30 cellular contexts compared by ENCODE assay signal in genomic region chr7:138697535-138698182, GRCh38. TPM values are rescaled to one million over a fixed set of nuclear protein-coding genes. Genes with fewer than 3 reads are reported as not detected.
"Had no signal": no experiment of that assay in that cellular context is flagged by ENCODE, and none has a peak within 500 bp of the region (broad histone marks: within the 10 kb centered on the region; RNA-seq: fewer than 3 reads in every experiment).

No MANE protein-coding gene starts in this region.

- H3K36me3 Mint-ChIP-seq: stimulated activated effector memory CD8-positive, alpha-beta T cell treated with anti-CD3 and anti-CD28 coated beads, Interleukin-12 subunit alpha, Interleukin-12 subunit beta, amount 100 ng/mL, for 72 hours; stimulated activated memory B cell treated with anti-CD40 and anti-IgM and Interleukin-4, amounts not matched to agents 10 μg/mL and 1 μg/mL and 100 μg/mL, for 72 hours; stimulated activated naive B cell treated with anti-CD40 and anti-IgM and Interleukin-4, amounts not matched to agents 10 μg/mL and 1 μg/mL and 100 μg/mL, for 72 hours; type B pancreatic cell had no signal

- ATAC-seq: stimulated activated effector memory CD8-positive, alpha-beta T cell treated with anti-CD3 and anti-CD28 coated beads, Interleukin-12 subunit alpha, Interleukin-12 subunit beta, amount 100 ng/mL, for 72 hours; stimulated activated memory B cell treated with anti-CD40 and anti-IgM and Interleukin-4, amounts not matched to agents 10 μg/mL and 1 μg/mL and 100 μg/mL, for 72 hours; stimulated activated naive B cell treated with anti-CD40 and anti-IgM and Interleukin-4, amounts not matched to agents 10 μg/mL and 1 μg/mL and 100 μg/mL, for 72 hours; stimulated activated naive CD8-positive, alpha-beta T cell treated with anti-CD3 and anti-CD28 coated beads, Interleukin-15, amount 100 ng/mL, for 72 hours; stimulated activated naive CD8-positive, alpha-beta T cell treated with anti-CD3 and anti-CD28 coated beads, Interleukin-15, Interleukin-2, amounts not matched to agents 100 U/mL and 50 U/mL, for 24 hours; upper lobe of right lung had no signal

- DNase-seq: stimulated activated CD4-positive, alpha-beta T cell treated with anti-CD3 and anti-CD28 coated beads, Interleukin-2, amount 100 ng/mL, for 48 hours; stimulated activated CD4-positive, alpha-beta T cell treated with anti-CD3 and anti-CD28 coated beads, Interleukin-4, amount 100 ng/mL, for 1 hour; stimulated activated CD4-positive, alpha-beta T cell treated with anti-CD3 and anti-CD28 coated beads, Interleukin-4, amount 100 ng/mL, for 24 hours; stimulated activated CD4-positive, alpha-beta T cell treated with anti-CD3 and anti-CD28 coated beads, Interleukin-4, amount 100 ng/mL, for 4 hours; stimulated activated CD8-positive, alpha-beta memory T cell treated with anti-CD3 and anti-CD28 coated beads, Interleukin-4, amount 100 ng/mL, for 48 hours; stimulated activated naive B cell treated with anti-CD40 and anti-IgM and Interleukin-4, amounts not matched to agents 10 μg/mL and 1 μg/mL and 100 μg/mL, for 72 hours; stimulated activated naive CD4-positive, alpha-beta T cell; stimulated activated naive CD4-positive, alpha-beta T cell treated with Interleukin-2 at 50 U/mL for 16 hours; stimulated activated naive CD8-positive, alpha-beta T cell treated with anti-CD3 and anti-CD28 coated beads, Interleukin-15, amount 100 ng/mL, for 72 hours; stimulated activated naive CD8-positive, alpha-beta T cell treated with anti-CD3 and anti-CD28 coated beads, Interleukin-15, Interleukin-2, amounts not matched to agents 100 U/mL and 50 U/mL, for 24 hours; stomach; substantia nigra; testis; thyroid gland; tibial artery; transverse colon; trophoblast cell; upper lobe of left lung; upper lobe of right lung; uterus had no signal

- H3K4me3 ChIP-seq: stomach, suprapubic skin, testis, thoracic aorta, thyroid gland, tibial artery, tibial nerve, transverse colon, upper lobe of left lung, upper lobe of right lung, uterus, vagina had no signal

- H3K4me1 ChIP-seq: stomach, suprapubic skin, testis, thyroid gland, tibial artery, tibial nerve, upper lobe of left lung, upper lobe of right lung, uterus, vagina had no signal

- H3K9me3 ChIP-seq: stomach, suprapubic skin, testis, thoracic aorta, thyroid gland, tibial artery, transverse colon, upper lobe of left lung, upper lobe of right lung, uterus, vagina had no signal

- H3K4me1 Mint-ChIP-seq: stimulated activated effector memory CD8-positive, alpha-beta T cell treated with anti-CD3 and anti-CD28 coated beads, Interleukin-12 subunit alpha, Interleukin-12 subunit beta, amount 100 ng/mL, for 72 hours; stimulated activated memory B cell treated with anti-CD40 and anti-IgM and Interleukin-4, amounts not matched to agents 10 μg/mL and 1 μg/mL and 100 μg/mL, for 72 hours; stimulated activated naive B cell treated with anti-CD40 and anti-IgM and Interleukin-4, amounts not matched to agents 10 μg/mL and 1 μg/mL and 100 μg/mL, for 72 hours; stimulated activated naive CD8-positive, alpha-beta T cell treated with anti-CD3 and anti-CD28 coated beads, Interleukin-15, amount 100 ng/mL, for 72 hours had no signal

- H3K27ac ChIP-seq: stomach, suprapubic skin, testis, thoracic aorta, thyroid gland, tibial artery, tibial nerve, transverse colon, upper lobe of left lung, upper lobe of right lung, uterus, vagina had no signal

- H3K27me3 ChIP-seq: stomach, suprapubic skin, testis, thyroid gland, tibial artery, tibial nerve, transverse colon, upper lobe of left lung, upper lobe of right lung, uterus, vagina had no signal

- H3K27me3 Mint-ChIP-seq: stimulated activated naive CD8-positive, alpha-beta T cell treated with anti-CD3 and anti-CD28 coated beads, Interleukin-15, amount 100 ng/mL, for 72 hours; stimulated activated naive CD8-positive, alpha-beta T cell treated with anti-CD3 and anti-CD28 coated beads, Interleukin-15, Interleukin-2, amounts not matched to agents 100 ng/mL and 50 ng/mL, for 24 hours; type B pancreatic cell had no signal

- FAIRE-seq: urothelium cell line had no signal

- H3K4me3 Mint-ChIP-seq: stimulated activated effector memory CD8-positive, alpha-beta T cell treated with anti-CD3 and anti-CD28 coated beads, Interleukin-12 subunit alpha, Interleukin-12 subunit beta, amount 100 ng/mL, for 72 hours; stimulated activated memory B cell treated with anti-CD40 and anti-IgM and Interleukin-4, amounts not matched to agents 10 μg/mL and 1 μg/mL and 100 μg/mL, for 72 hours; stimulated activated naive B cell treated with anti-CD40 and anti-IgM and Interleukin-4, amounts not matched to agents 10 μg/mL and 1 μg/mL and 100 μg/mL, for 72 hours; stimulated activated naive CD8-positive, alpha-beta T cell treated with anti-CD3 and anti-CD28 coated beads, Interleukin-15, amount 100 ng/mL, for 72 hours; stimulated activated naive CD8-positive, alpha-beta T cell treated with anti-CD3 and anti-CD28 coated beads, Interleukin-15, Interleukin-2, amounts not matched to agents 100 ng/mL and 50 ng/mL, for 24 hours; type B pancreatic cell had no signal

- H3K27ac Mint-ChIP-seq: stimulated activated effector memory CD8-positive, alpha-beta T cell treated with anti-CD3 and anti-CD28 coated beads, Interleukin-12 subunit alpha, Interleukin-12 subunit beta, amount 100 ng/mL, for 72 hours; stimulated activated memory B cell treated with anti-CD40 and anti-IgM and Interleukin-4, amounts not matched to agents 10 μg/mL and 1 μg/mL and 100 μg/mL, for 72 hours; stimulated activated naive B cell treated with anti-CD40 and anti-IgM and Interleukin-4, amounts not matched to agents 10 μg/mL and 1 μg/mL and 100 μg/mL, for 72 hours; stimulated activated naive CD8-positive, alpha-beta T cell treated with anti-CD3 and anti-CD28 coated beads, Interleukin-15, Interleukin-2, amounts not matched to agents 100 ng/mL and 50 ng/mL, for 24 hours; type B pancreatic cell had no signal

- H3K36me3 ChIP-seq: stomach, suprapubic skin, thoracic aorta, thyroid gland, tibial artery, tibial nerve, transverse colon, upper lobe of left lung, upper lobe of right lung, uterus, vagina had no signal

- H3K9me3 Mint-ChIP-seq: stimulated activated effector memory CD8-positive, alpha-beta T cell treated with anti-CD3 and anti-CD28 coated beads, Interleukin-12 subunit alpha, Interleukin-12 subunit beta, amount 100 ng/mL, for 72 hours; stimulated activated naive CD8-positive, alpha-beta T cell treated with anti-CD3 and anti-CD28 coated beads, Interleukin-15, amount 100 ng/mL, for 72 hours; stimulated activated naive CD8-positive, alpha-beta T cell treated with anti-CD3 and anti-CD28 coated beads, Interleukin-15, Interleukin-2, amounts not matched to agents 100 ng/mL and 50 ng/mL, for 24 hours; type B pancreatic cell had no signal

RNA-seq across cellular contexts. Expression of gene SVOPL, which starts 3.5 kb away (rescaled TPM):
- total RNA-seq: subcutaneous adipose tissue, tibial nerve, vagina had no signal
